14 cellular contexts compared by ENCODE assay signal in genomic region chr15:47757331-47757730, GRCh38. TPM values are rescaled to one million over a fixed set of nuclear protein-coding genes. Genes with fewer than 3 reads are reported as not detected.
"Had no signal": no experiment of that assay in that cellular context is flagged by ENCODE, and none has a peak within 500 bp of the region (broad histone marks: within the 10 kb centered on the region; RNA-seq: fewer than 3 reads in every experiment).

No MANE protein-coding gene starts in this region.

- H3K4me3 ChIP-seq: mucosa of descending colon, transverse colon had no signal

- H3K36me3 ChIP-seq: brain microvascular endothelial cell had no signal

- H3K27me3 ChIP-seq: brain microvascular endothelial cell, transverse colon had no signal

- H3K27me3 Mint-ChIP-seq: activated T-cell treated with anti-CD3 and anti-CD28 coated beads, Interleukin-2, amount 50 U/mL, for 24 hours; activated T-helper 17 cell treated with anti-CD3 and anti-CD28 coated beads, Interleukin-2, amount 50 U/mL, for 72 hours; memory B cell; stimulated activated naive B cell treated with anti-CD40 and anti-IgM and Interleukin-4, amounts not matched to agents 10 μg/mL and 1 μg/mL and 100 μg/mL, for 72 hours had no signal

- H3K36me3 Mint-ChIP-seq: activated naive CD4-positive, alpha-beta T cell treated with anti-CD3 and anti-CD28 coated beads, Interleukin-2, amount 50 U/mL, for 72 hours had no signal

- ATAC-seq: activated naive CD4-positive, alpha-beta T cell treated with anti-CD3 and anti-CD28 coated beads, Interleukin-2, amount 50 U/mL, for 72 hours; activated T-helper 17 cell treated with anti-CD3 and anti-CD28 coated beads, Interleukin-2, amount 50 U/mL, for 72 hours; sciatic nerve; stimulated activated naive B cell treated with anti-CD40 and anti-IgM and Interleukin-4, amounts not matched to agents 10 μg/mL and 1 μg/mL and 100 μg/mL, for 72 hours had no signal

- DNase-seq: activated CD8-positive, alpha-beta memory T cell treated with anti-CD3 and anti-CD28 coated beads, Interleukin-2, amount 50 U/mL, for 4 hours; activated T-cell treated with anti-CD3 and anti-CD28 coated beads, Interleukin-2, amount 50 U/mL, for 24 hours; effector CD8-positive, alpha-beta T cell; nephron progenitor cell; stimulated activated CD4-positive, alpha-beta T cell treated with anti-CD3 and anti-CD28 coated beads, Interleukin-2, amount 100 ng/mL, for 48 hours; stimulated activated CD8-positive, alpha-beta memory T cell treated with anti-CD3 and anti-CD28 coated beads, Interleukin-4, amount 100 ng/mL, for 48 hours; stimulated activated naive B cell treated with anti-CD40 and anti-IgM and Interleukin-4, amounts not matched to agents 10 μg/mL and 1 μg/mL and 100 μg/mL, for 72 hours had no signal

- H3K27ac ChIP-seq: transverse colon had no signal

- H3K27ac Mint-ChIP-seq: activated naive CD4-positive, alpha-beta T cell treated with anti-CD3 and anti-CD28 coated beads, Interleukin-2, amount 50 U/mL, for 72 hours; activated T-cell treated with anti-CD3 and anti-CD28 coated beads, Interleukin-2, amount 50 U/mL, for 24 hours; activated T-helper 17 cell treated with anti-CD3 and anti-CD28 coated beads, Interleukin-2, amount 50 U/mL, for 72 hours; memory B cell; nephron progenitor cell; stimulated activated naive B cell treated with anti-CD40 and anti-IgM and Interleukin-4, amounts not matched to agents 10 μg/mL and 1 μg/mL and 100 μg/mL, for 72 hours had no signal

- H3K4me1 Mint-ChIP-seq: activated T-helper 17 cell treated with anti-CD3 and anti-CD28 coated beads, Interleukin-2, amount 50 U/mL, for 72 hours; memory B cell; nephron progenitor cell; stimulated activated naive B cell treated with anti-CD40 and anti-IgM and Interleukin-4, amounts not matched to agents 10 μg/mL and 1 μg/mL and 100 μg/mL, for 72 hours had no signal

- H3K4me3 Mint-ChIP-seq: activated T-cell treated with anti-CD3 and anti-CD28 coated beads, Interleukin-2, amount 50 U/mL, for 24 hours; activated T-helper 17 cell treated with anti-CD3 and anti-CD28 coated beads, Interleukin-2, amount 50 U/mL, for 72 hours; memory B cell; nephron progenitor cell; stimulated activated naive B cell treated with anti-CD40 and anti-IgM and Interleukin-4, amounts not matched to agents 10 μg/mL and 1 μg/mL and 100 μg/mL, for 72 hours had no signal

RNA-seq across cellular contexts. Expression of gene SEMA6D, which starts 40.0 kb away (rescaled TPM):
- total RNA-seq: activated naive CD4-positive, alpha-beta T cell treated with anti-CD3 and anti-CD28 coated beads, Interleukin-2, amount 50 U/mL, for 72 hours; activated T-helper 17 cell treated with anti-CD3 and anti-CD28 coated beads, Interleukin-2, amount 50 U/mL, for 72 hours had no signal
